ENCODE assay signal across 10 cellular contexts in the genomic region with DNA sequence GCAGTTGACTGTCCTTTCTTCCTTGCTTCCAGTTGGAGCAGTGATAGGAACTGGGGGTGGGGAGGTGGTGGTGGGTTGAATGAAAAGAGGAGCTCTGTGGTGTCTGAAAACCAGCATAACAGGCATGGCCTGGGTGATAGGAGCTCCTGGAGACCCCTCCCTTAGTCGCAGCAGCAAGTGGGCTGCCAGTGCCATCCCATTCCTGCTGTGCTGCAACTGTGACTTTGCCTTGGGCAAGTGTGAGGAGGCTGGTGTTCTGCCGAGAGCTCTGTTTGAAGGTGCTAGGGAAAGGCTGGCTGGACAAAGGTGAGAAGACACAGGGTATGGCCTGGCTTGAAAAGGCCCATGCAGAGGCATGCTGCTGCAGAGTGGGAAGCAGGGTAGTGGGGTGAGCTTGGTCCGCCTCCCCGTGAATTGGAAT. TPM values are rescaled to one million over a fixed set of nuclear protein-coding genes. Genes with fewer than 3 reads are reported as not detected.
DNase-seq lines count a peak whose midpoint lies in the region; ATAC-seq, FAIRE-seq and TF ChIP-seq lines count a peak whose summit lies in the region.
"Had no signal": no experiment of that assay in that cellular context is flagged by ENCODE, and none has a peak within 500 bp of the region (broad histone marks: within the 10 kb centered on the region; RNA-seq: fewer than 3 reads in every experiment).

No MANE protein-coding gene starts in this region.

- TF ChIP-seq POLR2A in prostate gland (IDR thresholded peaks at IDR 0.05), result no peak

- no peak overlapping the region for H3K4me3 Mint-ChIP-seq in activated CD8-positive, alpha-beta T cell treated with anti-CD3 and anti-CD28 coated beads for 36 hours
- no peak overlapping the region for H3K4me3 Mint-ChIP-seq in activated CD8-positive, alpha-beta T cell treated with anti-CD3 and anti-CD28 coated beads, Interleukin-2, amount 10 ng/mL, durations not matched to agents 7 days and 5 days
- H3K4me3 Mint-ChIP-seq in WTC11, result no peak overlapping the region

- H3K36me3 ChIP-seq in kidney (ENCODE audit: control insufficient read depth in 1 of 2, insufficient read depth in 2 of 2, low read length in 2 of 2) (peaks cover 16 to 19% of the 10 kb centered on the region in 2 donors), stomach smooth muscle (ENCODE audit: control insufficient read depth in 2 of 2, insufficient read depth in 2 of 2, low read length in 2 of 2) (peaks cover 29% of the 10 kb centered on the region in 2 donors), prostate gland (peaks cover 2 to 8% of the 10 kb centered on the region in 2 donors)

- H3K36me3 Mint-ChIP-seq in activated CD8-positive, alpha-beta T cell treated with anti-CD3 and anti-CD28 coated beads for 36 hours (ENCODE audit: low read depth), result peaks cover 36% of the 10 kb centered on the region
- H3K36me3 Mint-ChIP-seq in activated CD8-positive, alpha-beta T cell treated with anti-CD3 and anti-CD28 coated beads, Interleukin-2, amount 10 ng/mL, durations not matched to agents 7 days and 5 days (ENCODE audit: low read depth), result peaks cover 44% of the 10 kb centered on the region
- peaks cover 34% of the 10 kb centered on the region for H3K36me3 Mint-ChIP-seq in WTC11

- intact Hi-C loops in activated CD8-positive, alpha-beta T cell treated with anti-CD3 and anti-CD28 coated beads for 36 hours (cut with micrococcal nuclease), result loop anchor here (5.0 to 10.0 kb wide), 2 partner anchors 123 to 271 kb away; no protein-coding TSS in a partner anchor
- intact Hi-C loops in kidney (cut with DNase I) (loop anchor here (10.0 kb wide), 1 partner anchor 271 kb away; no protein-coding TSS in a partner anchor), prostate gland (cut with DNase I) (no loop called here)

- H3K9ac ChIP-seq in kidney (ENCODE audit: low read length in 2 of 2) (no peak overlapping the region), stomach smooth muscle (ENCODE audit: low read length in 2 of 2) (no peak overlapping the region)
- H3K9ac ChIP-seq: KMS-11 had no signal

- peak overlapping the region; percentile 21 for H3K27ac Mint-ChIP-seq in activated CD8-positive, alpha-beta T cell treated with anti-CD3 and anti-CD28 coated beads for 36 hours
- H3K27ac Mint-ChIP-seq in activated CD8-positive, alpha-beta T cell treated with anti-CD3 and anti-CD28 coated beads, Interleukin-2, amount 10 ng/mL, durations not matched to agents 7 days and 5 days, result no peak overlapping the region
- peak overlapping the region; percentile 81 for H3K27ac Mint-ChIP-seq in WTC11

- H3K9me3 ChIP-seq in kidney (ENCODE audit: control insufficient read depth in 1 of 2, low read length in 2 of 2) (no peaks in the 10 kb centered on the region), stomach smooth muscle (ENCODE audit: control insufficient read depth in 2 of 2, low read length in 2 of 2) (no peaks in the 10 kb centered on the region), prostate gland (no peaks in the 10 kb centered on the region)

- H3K27ac ChIP-seq in kidney (ENCODE audit: low read depth in 2 of 2, low read length in 2 of 2) (no peak overlapping the region), stomach smooth muscle (ENCODE audit: low read length) (peak overlapping the region; percentile 67), prostate gland (peak overlapping the region in 1 of 2 donors; percentile 45)

- H3K9me3 Mint-ChIP-seq in activated CD8-positive, alpha-beta T cell treated with anti-CD3 and anti-CD28 coated beads for 36 hours, result no peaks in the 10 kb centered on the region
- no peaks in the 10 kb centered on the region for H3K9me3 Mint-ChIP-seq in activated CD8-positive, alpha-beta T cell treated with anti-CD3 and anti-CD28 coated beads, Interleukin-2, amount 10 ng/mL, durations not matched to agents 7 days and 5 days (ENCODE audit: insufficient read depth)
- no peaks in the 10 kb centered on the region for H3K9me3 Mint-ChIP-seq in WTC11

- no peak for FAIRE-seq in kidney (lab: Jason Lieb, UNC)

- no peak overlapping the region for H3K4me3 ChIP-seq in kidney (ENCODE audit: low read length in 2 of 2)
- H3K4me3 ChIP-seq in stomach smooth muscle (ENCODE audit: low read length in 2 of 2), result no peak overlapping the region
- no peak overlapping the region for H3K4me3 ChIP-seq in prostate gland

- CTCF ChIA-PET in activated CD8-positive, alpha-beta T cell treated with anti-CD3 and anti-CD28 coated beads for 36 hours (lab: Charles Lee), result interaction anchor here (0.8 to 7.3 kb wide), 32 partner anchors 9 to 453 kb away, joined by 3 to 70 read pairs (median 4); a partner anchor contains a TSS
- CTCF ChIA-PET in activated CD8-positive, alpha-beta T cell treated with anti-CD3 and anti-CD28 coated beads, Interleukin-2, amount 10 ng/mL, durations not matched to agents 7 days and 5 days (lab: Charles Lee), result interaction anchor here (0.7 to 9.1 kb wide), 25 partner anchors 8 to 394 kb away, joined by 3 to 87 read pairs (median 5); a partner anchor contains a TSS
- CTCF ChIA-PET in WTC11 (lab: Charles Lee), result interaction anchor here (0.6 to 2.7 kb wide), 19 partner anchors 11 to 453 kb away, joined by 3 to 20 read pairs (median 4); a partner anchor contains a TSS

- peaks cover 4 to 15% of the 10 kb centered on the region in 2 donors for H3K4me1 ChIP-seq in kidney (ENCODE audit: control insufficient read depth in 1 of 2, insufficient read depth in 1 of 2, low read depth in 1 of 2, low read length in 2 of 2)
- peaks cover 23% of the 10 kb centered on the region for H3K4me1 ChIP-seq in stomach smooth muscle (ENCODE audit: control insufficient read depth, insufficient read depth, low read length)
- no peaks in the 10 kb centered on the region for H3K4me1 ChIP-seq in prostate gland (replicated peaks)

- ATAC-seq in activated CD8-positive, alpha-beta T cell treated with anti-CD3 and anti-CD28 coated beads for 36 hours, result no peak
- ATAC-seq in activated CD8-positive, alpha-beta T cell treated with anti-CD3 and anti-CD28 coated beads, Interleukin-2, amount 10 ng/mL, durations not matched to agents 7 days and 5 days, result no peak
- no peak for ATAC-seq in WTC11

- no peak for TF ChIP-seq CTCF in activated CD8-positive, alpha-beta T cell treated with anti-CD3 and anti-CD28 coated beads for 36 hours (IDR thresholded peaks at IDR 0.05)
- no peak for TF ChIP-seq CTCF in WTC11 (IDR thresholded peaks at IDR 0.05)
- TF ChIP-seq CTCF in kidney (IDR thresholded peaks at IDR 0.05; ENCODE audit: borderline replicate concordance, extremely low read depth, insufficient read depth), result no peak
- no peak for TF ChIP-seq CTCF in prostate gland (IDR thresholded peaks at IDR 0.05)

- WGBS in prostate gland, result 69% methylated on average over 4 of the region's 4 CpGs

- H3K27me3 ChIP-seq in stomach smooth muscle (ENCODE audit: control insufficient read depth in 1 of 2, insufficient read depth in 2 of 2, low read length in 2 of 2), result no peaks in the 10 kb centered on the region
- no peaks in the 10 kb centered on the region for H3K27me3 ChIP-seq in prostate gland (replicated peaks; ENCODE audit: insufficient read depth)

- H3K27me3 Mint-ChIP-seq in activated CD8-positive, alpha-beta T cell treated with anti-CD3 and anti-CD28 coated beads for 36 hours, result no peaks in the 10 kb centered on the region
- H3K27me3 Mint-ChIP-seq in activated CD8-positive, alpha-beta T cell treated with anti-CD3 and anti-CD28 coated beads, Interleukin-2, amount 10 ng/mL, durations not matched to agents 7 days and 5 days (ENCODE audit: low read depth), result no peaks in the 10 kb centered on the region
- H3K27me3 Mint-ChIP-seq in WTC11 (ENCODE audit: low read depth), result no peaks in the 10 kb centered on the region

- POLR2A ChIA-PET in activated CD8-positive, alpha-beta T cell treated with anti-CD3 and anti-CD28 coated beads for 36 hours (lab: Charles Lee), result interaction anchor here (0.7 to 2.2 kb wide), 6 partner anchors 12 to 44 kb away, joined by 3 to 8 read pairs (median 4); a partner anchor contains a TSS
- POLR2A ChIA-PET in activated CD8-positive, alpha-beta T cell treated with anti-CD3 and anti-CD28 coated beads, Interleukin-2, amount 10 ng/mL, durations not matched to agents 7 days and 5 days (lab: Charles Lee), result interaction anchor here (1.5 to 1.6 kb wide), 2 partner anchors 39 to 67 kb away, joined by 3 to 4 read pairs; no protein-coding TSS in a partner anchor
- POLR2A ChIA-PET in WTC11 (lab: Charles Lee), result interaction anchor here (0.6 kb wide), 1 partner anchor 44 kb away, joined by 5 read pairs; no protein-coding TSS in a partner anchor

- DNase-seq in activated CD8-positive, alpha-beta T cell treated with anti-CD3 and anti-CD28 coated beads for 36 hours, result no peak
- no peak for DNase-seq in activated CD8-positive, alpha-beta T cell treated with anti-CD3 and anti-CD28 coated beads, Interleukin-2, amount 10 ng/mL, durations not matched to agents 7 days and 5 days
- DNase-seq in WTC11 (ENCODE audit: low spot score) (no peak), kidney (peak; percentile 53), iPS-NIHi7 (ENCODE audit: extremely low spot score) (no peak), prostate gland (ENCODE audit: low spot score) (no peak), hippocampal formation (lab: John Stamatoyannopoulos, UW) (no peak)
- DNase-seq: effector memory CD4-positive, alpha-beta T cell had no signal

- H3K4me1 Mint-ChIP-seq in activated CD8-positive, alpha-beta T cell treated with anti-CD3 and anti-CD28 coated beads for 36 hours (ENCODE audit: low read depth), result peaks cover 30% of the 10 kb centered on the region
- peaks cover 22% of the 10 kb centered on the region for H3K4me1 Mint-ChIP-seq in activated CD8-positive, alpha-beta T cell treated with anti-CD3 and anti-CD28 coated beads, Interleukin-2, amount 10 ng/mL, durations not matched to agents 7 days and 5 days (ENCODE audit: low read depth)
- H3K4me1 Mint-ChIP-seq in WTC11, result peaks cover 42% of the 10 kb centered on the region

TF ChIP-seq in WTC11, 78 proteins besides CTCF, POLR2A, EP300 and RAD21 (continues in another document):
- no peak for TF ChIP-seq MYBL2 (CRISPR knock-in tag; IDR thresholded peaks at IDR 0.05)
- no peak for TF ChIP-seq GRHL2 (CRISPR knock-in tag; IDR thresholded peaks at IDR 0.05; ENCODE audit: insufficient replicate concordance, severe bottlenecking)
- no peak for TF ChIP-seq NR2C2 (CRISPR knock-in tag; IDR thresholded peaks at IDR 0.05)

RNA-seq across cellular contexts. Expression of a gene that starts 2.7 kb away (rescaled TPM):
- total RNA-seq in activated CD8-positive, alpha-beta T cell treated with anti-CD3 and anti-CD28 coated beads for 36 hours, result 10 to 100 TPM; 10.2 to 10.5 TPM
- total RNA-seq in activated CD8-positive, alpha-beta T cell treated with anti-CD3 and anti-CD28 coated beads, Interleukin-2, amount 10 ng/mL, durations not matched to agents 7 days and 5 days, result 1 to 10 TPM; 5.8 to 6.5 TPM
- 9.0 to 9.9 TPM (median 9.2 TPM) in 3 replicates for total RNA-seq in WTC11 (2021)
- total RNA-seq in kidney, result 1.5 TPM
- 0.67 TPM for polyA plus RNA-seq in kidney (ENCODE audit: insufficient read depth, low read depth, low replicate concordance)
- total RNA-seq in prostate gland, result 1 to 10 TPM in 1 of 2 donors, under 1 TPM in 1; 0.46 to 5.1 TPM

RNA-seq across cellular contexts. Expression of a gene that starts 39.7 kb away (rescaled TPM):
- total RNA-seq in activated CD8-positive, alpha-beta T cell treated with anti-CD3 and anti-CD28 coated beads for 36 hours, result 100 to 1,000 TPM; 119 to 130 TPM
- 100 to 1,000 TPM; 100 to 104 TPM for total RNA-seq in activated CD8-positive, alpha-beta T cell treated with anti-CD3 and anti-CD28 coated beads, Interleukin-2, amount 10 ng/mL, durations not matched to agents 7 days and 5 days
- total RNA-seq in WTC11 (2021) (133 to 155 TPM (median 146 TPM) in 3 replicates), kidney (67.5 TPM), prostate gland (10 to 100 TPM; 47.4 to 53.3 TPM)
- polyA plus RNA-seq in kidney (ENCODE audit: insufficient read depth, low read depth, low replicate concordance), result 65.1 TPM
